In the genomic region with DNA sequence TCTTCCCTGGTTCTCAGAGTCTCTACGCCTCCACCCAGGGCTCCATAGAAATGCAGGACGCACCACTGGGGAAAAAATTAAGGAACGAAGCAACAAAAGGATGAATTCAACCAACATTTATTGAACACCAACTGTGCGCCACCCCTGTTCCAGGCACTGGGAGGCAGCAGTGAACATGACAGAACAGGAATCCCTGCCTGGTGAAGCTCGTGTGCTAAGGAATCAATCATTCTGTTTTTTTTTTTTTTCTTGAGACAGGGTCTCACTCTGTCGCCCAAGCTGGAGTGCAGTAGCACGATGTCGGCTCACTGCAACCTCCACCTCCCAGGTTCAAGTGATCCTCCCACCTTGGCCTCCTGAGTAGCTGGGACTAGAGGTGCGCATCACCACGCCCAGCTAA, we compare ENCODE assay signal across 7 cellular contexts. TPM values are rescaled to one million over a fixed set of nuclear protein-coding genes. Genes with fewer than 3 reads are reported as not detected.
A peak's percentile ranks its signal among the peaks of the same experiment; 100 is the strongest.
DNase-seq lines count a peak whose midpoint lies in the region; ATAC-seq and TF ChIP-seq lines count a peak whose summit lies in the region.
"Had no signal": no experiment of that assay in that cellular context is flagged by ENCODE, and none has a peak within 500 bp of the region (broad histone marks: within the 10 kb centered on the region; RNA-seq: fewer than 3 reads in every experiment).

No MANE protein-coding gene starts in this region.

- DNase-seq in AG10803 (ENCODE audit: low read depth) = no peak
- peak; percentile 25 for DNase-seq in HT1080 (ENCODE audit: low read depth)
- peak; percentile 20 to 47 for DNase-seq in cardiac fibroblast (ENCODE audit: low read depth in 2 of 2)
- no peak for DNase-seq in NCI-H774 (lab: John Stamatoyannopoulos, UW)
- DNase-seq in NCI-H2081 (lab: John Stamatoyannopoulos, UW) = no peak

- H3K4me3 ChIP-seq in AG10803 (ENCODE audit: low read length) = no peak overlapping the region
- H3K4me3 ChIP-seq in cardiac fibroblast (replicated peaks in 1 of 2; ENCODE audit: low read depth in 2 of 2, low read length in 2 of 2) = no peak overlapping the region
- H3K4me3 ChIP-seq: SJSA1 had no signal

- TF ChIP-seq CTCF in AG10803 (conservative IDR thresholded peaks at IDR 0.05; ENCODE audit: low read length) (peak; percentile 33), cardiac fibroblast (IDR thresholded peaks at IDR 0.05; ENCODE audit: low read depth, low read length) (peak; percentile 35)

- no peak for ATAC-seq in HG02970 (IDR thresholded peaks at IDR 0.05; ENCODE audit: low FRiP score, unreplicated experiment)

RNA-seq across cellular contexts. Expression of gene FTSJ1, which starts 1.9 kb away (rescaled TPM):
- total RNA-seq in HT1080 (2014; rRNA removed; shearing (Covaris generic)) = 114 and 123 TPM in 2 replicates
- polyA plus RNA-seq in HT1080 (2015; cell fraction: cytosol; rRNA removed) = 79.8 and 93.5 TPM in 2 replicates
- polyA plus RNA-seq in HT1080 (2015; cell fraction: nucleus; rRNA removed) = 88.5 and 93.9 TPM in 2 replicates

RNA-seq across cellular contexts. Expression of gene SLC38A5, which starts 4.1 kb away (rescaled TPM):
- not detected in 2 replicates for total RNA-seq in HT1080 (2014; rRNA removed; shearing (Covaris generic))
- polyA plus RNA-seq in HT1080 (2015; cell fraction: cytosol; rRNA removed) = 0.31 and 0.74 TPM in 2 replicates
- polyA plus RNA-seq in HT1080 (2015; cell fraction: nucleus; rRNA removed) = 0.50 TPM in 1 of 2 replicates, not detected in the other

RNA-seq across cellular contexts. Expression of gene PORCN, which starts 34.7 kb away (rescaled TPM):
- 32.7 and 39.6 TPM in 2 replicates for total RNA-seq in HT1080 (2014; rRNA removed; shearing (Covaris generic))
- polyA plus RNA-seq in HT1080 (2015; cell fraction: cytosol; rRNA removed) = 36.4 and 41.1 TPM in 2 replicates
- polyA plus RNA-seq in HT1080 (2015; cell fraction: nucleus; rRNA removed) = 49.4 and 51.6 TPM in 2 replicates

RNA-seq across cellular contexts. Expression of gene EBP, which starts 47.5 kb away (rescaled TPM):
- 129 and 145 TPM in 2 replicates for total RNA-seq in HT1080 (2014; rRNA removed; shearing (Covaris generic))
- 35.9 and 50.8 TPM in 2 replicates for polyA plus RNA-seq in HT1080 (2015; cell fraction: cytosol; rRNA removed)
- polyA plus RNA-seq in HT1080 (2015; cell fraction: nucleus; rRNA removed) = 44.3 and 52.3 TPM in 2 replicates

Comparison
In these comparisons a context has a peak if more than half of its experiments do, and no peak if none do; other contexts are left out.
1. DNase-seq: peak in HT1080 (single experiment) and cardiac fibroblast (2 of 2); none in AG10803 (single experiment), NCI-H774 (single experiment) and NCI-H2081 (0 of 2).